8 cellular contexts compared by ENCODE assay signal in genomic region chr18:11908182-11909080, GRCh38. TPM values are rescaled to one million over a fixed set of nuclear protein-coding genes. Genes with fewer than 3 reads are reported as not detected.
DNase-seq lines count a peak whose midpoint lies in the region; ATAC-seq lines count a peak whose summit lies in the region.

Gene MPPE1, minus strand, starts transcription at chr18:11908317. Its CDS starts 11,053 bp downstream, at chr18:11897264.

- peak within 1 kb of the TSS; percentile 77 for H4K91ac ChIP-seq in mesenchymal stem cell (ENCODE audit: low read length)

- peak within 1 kb of the TSS; percentile 81 for H2BK5ac ChIP-seq in mesenchymal stem cell (ENCODE audit: low read depth, low read length, poor library complexity, severe bottlenecking)

- peak within 1 kb of the TSS; percentile 94 to 96 (median 96) for H3K4me3 Mint-ChIP-seq in CD4-positive, alpha-beta memory T cell

- peak within 1 kb of the TSS; percentile 93 for H3K27ac ChIP-seq in CD4-positive, alpha-beta memory T cell (ENCODE audit: low read depth, low read length)
- peak within 1 kb of the TSS; percentile 90 for H3K27ac ChIP-seq in effector memory CD4-positive, alpha-beta T cell (ENCODE audit: insufficient read depth, low read length, poor library complexity, severe bottlenecking)
- H3K27ac ChIP-seq in mesenchymal stem cell (ENCODE audit: low read length, poor library complexity, severe bottlenecking): peak within 1 kb of the TSS; percentile 71

- H2BK12ac ChIP-seq in mesenchymal stem cell (ENCODE audit: low read length in 2 of 2): no peak within 1 kb of the TSS

- H3K9me3 Mint-ChIP-seq in CD4-positive, alpha-beta memory T cell: no peaks in the 10 kb centered on the region

- peak within 1 kb of the TSS; percentile 74 for H3K4me2 ChIP-seq in mesenchymal stem cell (ENCODE audit: low read length, poor library complexity, severe bottlenecking)

- CTCF ChIA-PET in CD4-positive, alpha-beta memory T cell (lab: Charles Lee; ENCODE audit: partially characterized antibody): interaction anchor here (1.5 kb wide), 1 partner anchor 28 kb away, joined by 4 read pairs; no protein-coding TSS in a partner anchor
- CTCF ChIA-PET in activated CD8-positive, alpha-beta memory T cell treated with anti-CD3 and anti-CD28 coated beads for 36 hours (lab: Charles Lee): interaction anchor here (1.2 kb wide), 1 partner anchor 29 kb away, joined by 4 read pairs; no protein-coding TSS in a partner anchor

- H4K8ac ChIP-seq in mesenchymal stem cell (ENCODE audit: low read length): peak within 1 kb of the TSS; percentile 99

- peak within 1 kb of the TSS; percentile 83 for H2BK15ac ChIP-seq in mesenchymal stem cell (ENCODE audit: low read depth, poor library complexity, severe bottlenecking)

- H3K36me3 ChIP-seq in CD4-positive, alpha-beta memory T cell (ENCODE audit: insufficient read depth, low read length): peaks cover 5% of the 10 kb centered on the region
- peaks cover 8% of the 10 kb centered on the region for H3K36me3 ChIP-seq in effector memory CD4-positive, alpha-beta T cell (ENCODE audit: control insufficient read depth, insufficient read depth, low read length)
- peaks cover 7 to 12% of the 10 kb centered on the region in 2 experiments for H3K36me3 ChIP-seq in mesenchymal stem cell (ENCODE audit: control insufficient read depth in 1 of 2, insufficient read depth in 2 of 2, low read depth in 1 of 2, low read length in 2 of 2)

- no peaks in the 10 kb centered on the region for H3K9me3 ChIP-seq in CD4-positive, alpha-beta memory T cell (ENCODE audit: control insufficient read depth in 1 of 2, low read length in 2 of 2)
- H3K9me3 ChIP-seq in effector memory CD4-positive, alpha-beta T cell (ENCODE audit: control insufficient read depth, low read length): no peaks in the 10 kb centered on the region
- no peaks in the 10 kb centered on the region for H3K9me3 ChIP-seq in mesenchymal stem cell (ENCODE audit: control insufficient read depth, low read length)

- H3K23ac ChIP-seq in mesenchymal stem cell (ENCODE audit: low read length in 2 of 2): peak within 1 kb of the TSS in 1 of 2 experiments; percentile 48

- peaks cover 11 to 37% (median 21%) of the 10 kb centered on the region in 4 donors for H3K4me1 Mint-ChIP-seq in CD4-positive, alpha-beta memory T cell

- H3K4ac ChIP-seq in mesenchymal stem cell (ENCODE audit: low read depth in 1 of 2, low read length in 2 of 2): peak within 1 kb of the TSS; percentile 81 to 94

- H2BK120ac ChIP-seq in mesenchymal stem cell (ENCODE audit: low read depth, low read length): peak within 1 kb of the TSS; percentile 92

- H3K27ac Mint-ChIP-seq in CD4-positive, alpha-beta memory T cell: peak within 1 kb of the TSS; percentile 89 to 98 (median 96)

- H3K36me3 Mint-ChIP-seq in CD4-positive, alpha-beta memory T cell: peaks cover 5 to 22% of the 10 kb centered on the region in 2 donors

- H3K9ac ChIP-seq in mesenchymal stem cell (ENCODE audit: low read length): peak within 1 kb of the TSS; percentile 94

- under 1% methylated on average over 97 of the region's 110 CpGs for WGBS in mesenchymal stem cell

- H3K27me3 ChIP-seq in CD4-positive, alpha-beta memory T cell (ENCODE audit: insufficient read depth, low read length): no peaks in the 10 kb centered on the region
- no peaks in the 10 kb centered on the region for H3K27me3 ChIP-seq in effector memory CD4-positive, alpha-beta T cell (replicated peaks; ENCODE audit: control insufficient read depth, insufficient read depth, low read length, poor library complexity, severe bottlenecking)
- H3K27me3 ChIP-seq in mesenchymal stem cell (ENCODE audit: control insufficient read depth in 1 of 2, insufficient read depth in 1 of 2, low read length in 2 of 2): no peaks in the 10 kb centered on the region

- H3K27me3 Mint-ChIP-seq in CD4-positive, alpha-beta memory T cell: no peaks in the 10 kb centered on the region

- ATAC-seq in GM19438 (IDR thresholded peaks at IDR 0.05; ENCODE audit: low read depth, unreplicated experiment) (peak; percentile 79), HG03571 (IDR thresholded peaks at IDR 0.05; ENCODE audit: unreplicated experiment) (peak; percentile 82)

- H2AFZ ChIP-seq in mesenchymal stem cell (ENCODE audit: low read depth, low read length): peak within 1 kb of the TSS; percentile 66

- peaks cover 11% of the 10 kb centered on the region for H3K79me1 ChIP-seq in mesenchymal stem cell (replicated peaks; ENCODE audit: low read length, poor library complexity, severe bottlenecking)

- POLR2A ChIA-PET in CD4-positive, alpha-beta memory T cell (lab: Charles Lee; ENCODE audit: partially characterized antibody): interaction anchor here (0.6 to 2.8 kb wide), 11 partner anchors 13 to 1994 kb away, joined by 3 to 34 read pairs (median 4); partner anchors contain the start of genes AFG3L2, CHMP1B, IMPA2 and VAPA
- POLR2A ChIA-PET in activated CD8-positive, alpha-beta memory T cell treated with anti-CD3 and anti-CD28 coated beads for 36 hours (lab: Charles Lee): interaction anchor here (0.6 to 1.2 kb wide), 3 partner anchors 56 to 72 kb away, joined by 3 to 5 read pairs (median 4); no protein-coding TSS in a partner anchor

- no peak within 1 kb of the TSS for H2AK5ac ChIP-seq in mesenchymal stem cell (ENCODE audit: low read length, severe bottlenecking)

- intact Hi-C loops in CD4-positive, alpha-beta memory T cell (cut with micrococcal nuclease): loop anchor here (1.0 to 10.0 kb wide), 7 partner anchors 30 to 1996 kb away; partner anchors contain the start of genes AFG3L2, CHMP1B, IMPA2 and PTPN2

- peak within 1 kb of the TSS; percentile 89 to 98 for H3K18ac ChIP-seq in mesenchymal stem cell (ENCODE audit: low read depth in 1 of 2, low read length in 2 of 2)

- H3K4me1 ChIP-seq in CD4-positive, alpha-beta memory T cell (ENCODE audit: insufficient read depth, low read length): peaks cover 20% of the 10 kb centered on the region
- H3K4me1 ChIP-seq in effector memory CD4-positive, alpha-beta T cell (ENCODE audit: control insufficient read depth, insufficient read depth, low read length, poor library complexity, severe bottlenecking): peaks cover 8% of the 10 kb centered on the region
- peaks cover 14% of the 10 kb centered on the region for H3K4me1 ChIP-seq in mesenchymal stem cell (ENCODE audit: control insufficient read depth, insufficient read depth, low read depth, low read length)

- H3K4me3 ChIP-seq in CD4-positive, alpha-beta memory T cell (ENCODE audit: low read length in 2 of 2): peak within 1 kb of the TSS; percentile 86 to 93
- peak within 1 kb of the TSS; percentile 83 for H3K4me3 ChIP-seq in effector memory CD4-positive, alpha-beta T cell (ENCODE audit: insufficient read depth, low read depth, low read length, poor library complexity, severe bottlenecking)
- peak within 1 kb of the TSS; percentile 89 to 91 for H3K4me3 ChIP-seq in mesenchymal stem cell (ENCODE audit: insufficient read depth in 1 of 2, low read depth in 1 of 2, low read length in 2 of 2)

- peak; percentile 82 to 87 (median 83) for DNase-seq in CD4-positive, alpha-beta memory T cell
- DNase-seq in NOMO-1 (lab: John Stamatoyannopoulos, UW; ENCODE audit: unreplicated experiment in 2 of 2) (peak; percentile 87 to 88), mesenchymal stem cell (peak; percentile 89)
- DNase-seq in effector memory CD4-positive, alpha-beta T cell: peak; percentile 70 to 78 (median 75)
- DNase-seq in stimulated activated CD8-positive, alpha-beta memory T cell treated with anti-CD3 and anti-CD28 coated beads, Interleukin-12 subunit alpha, Interleukin-12 subunit beta, amount 100 ng/mL, for 4 hours (ENCODE audit: low read depth): peak; percentile 75

- H3K14ac ChIP-seq in mesenchymal stem cell (ENCODE audit: low read length in 2 of 2): peak within 1 kb of the TSS; percentile 44 to 89

RNA-seq across cellular contexts. Expression of gene MPPE1, which starts in this region (rescaled TPM):
- total RNA-seq in CD4-positive, alpha-beta memory T cell: 10 to 100 TPM; 75.3 to 79.7 TPM
- polyA plus RNA-seq in CD4-positive, alpha-beta memory T cell: 10 to 100 TPM; 28.5 to 43.9 TPM
- 10 to 100 TPM; 29.8 to 30.8 TPM for total RNA-seq in activated CD8-positive, alpha-beta memory T cell treated with anti-CD3 and anti-CD28 coated beads for 36 hours
- polyA plus RNA-seq in mesenchymal stem cell (2013, experiment 1 of 2): 20.5 TPM
- polyA plus RNA-seq in mesenchymal stem cell (2013, experiment 2 of 2): 21.7 TPM

Comparison
In these comparisons a context has a peak if more than half of its experiments do, and no peak if none do; other contexts are left out.
1. Peak in every context shown above with its lines: DNase-seq, ATAC-seq, H3K4me3 ChIP-seq and H3K27ac ChIP-seq.